In the genomic region with DNA sequence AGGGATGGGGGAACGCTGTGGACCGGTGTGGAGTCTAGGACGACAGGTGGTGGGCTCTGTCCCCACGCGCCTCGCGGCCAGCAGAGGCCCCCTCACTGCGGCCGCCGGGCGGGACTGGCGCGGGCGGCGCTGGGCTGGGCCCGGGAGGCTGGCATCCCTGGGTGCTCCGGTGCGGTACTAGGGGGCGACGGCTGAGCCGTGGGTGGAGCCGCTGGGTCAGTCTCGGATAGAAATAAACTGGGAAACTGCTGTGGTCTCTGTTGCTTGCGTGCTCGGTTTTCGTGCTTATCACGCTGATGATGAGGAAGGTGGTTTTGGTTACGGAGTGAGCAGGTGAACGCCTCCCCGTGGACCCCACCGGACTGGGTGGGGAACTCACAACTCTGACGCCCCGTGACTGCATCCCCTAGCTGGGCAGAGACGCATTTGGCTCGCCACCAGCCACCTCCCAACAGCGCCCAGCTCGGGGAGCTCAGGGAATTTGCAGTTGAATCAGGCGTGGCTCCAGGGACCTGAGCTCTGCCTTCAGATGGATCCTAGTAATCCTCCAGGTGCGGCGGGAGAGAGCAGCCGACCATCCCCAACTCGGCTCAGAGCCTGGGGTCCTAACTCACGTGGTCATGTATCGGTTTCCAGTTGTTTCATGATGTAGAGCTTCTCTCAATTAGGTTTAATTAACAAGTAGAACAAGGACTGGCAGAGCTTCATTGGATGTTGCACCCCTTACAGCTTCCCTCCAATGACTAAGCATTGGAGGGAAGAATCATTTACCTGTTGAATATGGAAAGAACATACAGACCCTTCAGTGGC, we compare ENCODE assay signal across 8 cellular contexts. TPM values are rescaled to one million over a fixed set of nuclear protein-coding genes. Genes with fewer than 3 reads are reported as not detected.
A peak's percentile ranks its signal among the peaks of the same experiment; 100 is the strongest.
DNase-seq lines count a peak whose midpoint lies in the region; ATAC-seq and TF ChIP-seq lines count a peak whose summit lies in the region.

No MANE protein-coding gene starts in this region.

- H3K4me3 Mint-ChIP-seq in naive B cell: peak overlapping the region in 4 of 8 donors; percentile 7 to 59 (median 39)

- H3K9me3 ChIP-seq in HCT116 (ENCODE audit: control insufficient read depth in 1 of 2, insufficient read depth in 1 of 2, low read depth in 1 of 2, low read length in 2 of 2): no peaks in the 10 kb centered on the region
- no peaks in the 10 kb centered on the region for H3K9me3 ChIP-seq in esophagus muscularis mucosa
- H3K9me3 ChIP-seq in uterus: no peaks in the 10 kb centered on the region

- no peaks in the 10 kb centered on the region for H4K20me1 ChIP-seq in HCT116 (ENCODE audit: insufficient read depth)

- H3K27ac ChIP-seq in HCT116 (ENCODE audit: low read depth, low read length) (no peak overlapping the region), esophagus muscularis mucosa (replicated peaks in 1 of 4) (no peak overlapping the region), uterus (no peak overlapping the region)

- H3K4me1 Mint-ChIP-seq in naive B cell: peaks cover 8 to 11% (median 10%) of the 10 kb centered on the region in 3 donors

- peaks cover 0 to 4% (median 0%) of the 10 kb centered on the region in 7 donors for H3K9me3 Mint-ChIP-seq in naive B cell

- H3K4me3 ChIP-seq in HCT116 (replicated peaks in 1 of 2; ENCODE audit: low read depth in 1 of 2, low read length in 2 of 2): peak overlapping the region; percentile 45 to 62
- H3K4me3 ChIP-seq in esophagus muscularis mucosa: peak overlapping the region; percentile 40 to 58 (median 46)
- peak overlapping the region in 1 of 2 donors; percentile 24 for H3K4me3 ChIP-seq in uterus

- H3K36me3 Mint-ChIP-seq in naive B cell: peaks cover 0 to 5% of the 10 kb centered on the region in 2 donors

- H3K27me3 Mint-ChIP-seq in naive B cell: peaks cover 45 to 48% (median 48%) of the 10 kb centered on the region in 3 donors

- H2AFZ ChIP-seq in HCT116 (ENCODE audit: low read depth, low read length, poor library complexity, severe bottlenecking): peak overlapping the region; percentile 71

- ATAC-seq in HCT116 (peak; percentile 84), SK-N-SH treated with all-trans-retinoic acid at 6 μM for 48 hours (peak; percentile 84), naive B cell (ENCODE audit: low read depth in 2 of 2) (peak; percentile 27 to 32), GM21390 (IDR thresholded peaks at IDR 0.05; ENCODE audit: unreplicated experiment) (no peak)

- WGBS in esophagus muscularis mucosa: 11% methylated on average over 35 of the region's 44 CpGs

- TF ChIP-seq POLR2A in HCT116 (IDR thresholded peaks at IDR 0.05; ENCODE audit: borderline replicate concordance, extremely low read depth, insufficient read depth, insufficient read length) (no peak), esophagus muscularis mucosa (IDR thresholded peaks at IDR 0.05; ENCODE audit: low read depth) (no peak), uterus (IDR thresholded peaks at IDR 0.05) (no peak)

- TF ChIP-seq CTCF in HCT116 (IDR thresholded peaks at IDR 0.05 in 2 of 3, conservative IDR thresholded peaks at IDR 0.05 in 1 of 3; ENCODE audit: borderline replicate concordance in 1 of 3, insufficient read depth in 1 of 3, low read depth in 2 of 3, low read length in 2 of 3): no peak
- TF ChIP-seq CTCF in esophagus muscularis mucosa (IDR thresholded peaks at IDR 0.05): no peak
- TF ChIP-seq CTCF in uterus (IDR thresholded peaks at IDR 0.05): no peak

- no peak for TF ChIP-seq EP300 in esophagus muscularis mucosa (IDR thresholded peaks at IDR 0.05)

- H3K4me1 ChIP-seq in HCT116 (ENCODE audit: control insufficient read depth in 1 of 2, insufficient read depth in 2 of 2, low read length in 2 of 2): peaks cover 6 to 22% of the 10 kb centered on the region in 2 experiments
- H3K4me1 ChIP-seq in esophagus muscularis mucosa: peaks cover 6 to 13% (median 10%) of the 10 kb centered on the region in 4 donors
- no peaks in the 10 kb centered on the region for H3K4me1 ChIP-seq in uterus

- H3K27ac Mint-ChIP-seq in naive B cell: peak overlapping the region in 2 of 6 donors; percentile 5 to 50

- no peak for TF ChIP-seq RAD21 in HCT116 (IDR thresholded peaks at IDR 0.05; ENCODE audit: low read depth)

- no peaks in the 10 kb centered on the region for H3K9me2 ChIP-seq in HCT116 (ENCODE audit: insufficient read depth)

- H3K27me3 ChIP-seq in HCT116 (ENCODE audit: insufficient read depth, low read length): no peaks in the 10 kb centered on the region
- peaks cover 0 to 34% (median 2%) of the 10 kb centered on the region in 4 donors for H3K27me3 ChIP-seq in esophagus muscularis mucosa
- no peaks in the 10 kb centered on the region for H3K27me3 ChIP-seq in uterus

- H3K9ac ChIP-seq in HCT116 (ENCODE audit: low read length): peak overlapping the region; percentile 43

- CTCF ChIA-PET in HCT116 (lab: Charles Lee): interaction anchor here (1.4 kb wide), 1 partner anchor 766 kb away, joined by 4 read pairs; no protein-coding TSS in a partner anchor

- DNase-seq in AG08395 (ENCODE audit: low spot score) (peak; percentile 20), HCT116 (ENCODE audit: low read depth, low spot score) (peak; percentile 13), esophagus muscularis mucosa (ENCODE audit: extremely low spot score) (no peak), naive B cell (no peak), uterus (no peak), SKM-1 treated with dmso at 0.1 percent for 144 hours (lab: John Stamatoyannopoulos, UW; ENCODE audit: unreplicated experiment) (no peak)

- H3K4me2 ChIP-seq in HCT116 (ENCODE audit: low read length): peak overlapping the region; percentile 87

- no peaks in the 10 kb centered on the region for H3K36me3 ChIP-seq in HCT116 (ENCODE audit: control insufficient read depth in 1 of 2, insufficient read depth in 2 of 2, low read length in 2 of 2)
- no peaks in the 10 kb centered on the region for H3K36me3 ChIP-seq in esophagus muscularis mucosa
- H3K36me3 ChIP-seq in uterus: no peaks in the 10 kb centered on the region

- intact Hi-C loops in HCT116 (cut with micrococcal nuclease): no loop called here
- intact Hi-C loops in esophagus muscularis mucosa (cut with DNase I): no loop called here
- intact Hi-C loops in uterus (cut with DNase I; ENCODE audit: low total_unique reads): no loop called here

- RAD21 ChIA-PET in HCT116 (lab: Charles Lee; ENCODE audit: low non-redundant PET in 1 of 2, low total read pairs in 2 of 2, uncharacterized antibody in 2 of 2, unreplicated experiment in 2 of 2): no interaction called here

- no peaks in the 10 kb centered on the region for H3K79me2 ChIP-seq in HCT116 (ENCODE audit: insufficient read depth, low read length)

- no TSS peak for BruUV-seq in HCT116 (replicated peaks; lab: Mats Ljungman, UMichigan)

- POLR2A ChIA-PET in HCT116 (lab: Charles Lee): no interaction called here

TF ChIP-seq in HCT116, 20 proteins besides CTCF, POLR2A, EP300 and RAD21:
- TF ChIP-seq, protein P1, sequence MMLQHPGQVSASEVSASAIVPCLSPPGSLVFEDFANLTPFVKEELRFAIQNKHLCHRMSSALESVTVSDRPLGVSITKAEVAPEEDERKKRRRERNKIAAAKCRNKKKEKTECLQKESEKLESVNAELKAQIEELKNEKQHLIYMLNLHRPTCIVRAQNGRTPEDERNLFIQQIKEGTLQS (IDR thresholded peaks at IDR 0.05): no peak
- TF ChIP-seq JUND (IDR thresholded peaks at IDR 0.05) (no peak), SRF (IDR thresholded peaks at IDR 0.05; ENCODE audit: low read depth) (no peak), EGR1 (IDR thresholded peaks at IDR 0.05; ENCODE audit: low read depth) (no peak), EZH2 (IDR thresholded peaks at IDR 0.05) (no peak), SP1 (IDR thresholded peaks at IDR 0.05; ENCODE audit: low read depth) (no peak), SIN3A (IDR thresholded peaks at IDR 0.05; ENCODE audit: low read depth) (no peak), ZNF274 (IDR thresholded peaks at IDR 0.05; ENCODE audit: low read depth, low read length) (no peak), FOSL1 (IDR thresholded peaks at IDR 0.05; ENCODE audit: low read depth) (no peak), YY1 (IDR thresholded peaks at IDR 0.05; ENCODE audit: extremely low read depth, insufficient replicate concordance, low read depth, low read length) (no peak), ELF1 (IDR thresholded peaks at IDR 0.05; ENCODE audit: borderline replicate concordance, low read depth) (no peak), CEBPB (IDR thresholded peaks at IDR 0.05; ENCODE audit: low read depth) (no peak), ZFX (IDR thresholded peaks at IDR 0.05) (no peak)

TF ChIP-seq in SK-N-SH treated with all-trans-retinoic acid at 6 μM for 48 hours, 23 proteins besides CTCF, POLR2A, EP300 and RAD21 (continues in another document):
- TF ChIP-seq PPARA (CRISPR knock-in tag; IDR thresholded peaks at IDR 0.05; ENCODE audit: borderline replicate concordance) (no peak), ZNF70 (CRISPR knock-in tag; IDR thresholded peaks at IDR 0.05) (no peak)
- TF ChIP-seq, protein P2, sequence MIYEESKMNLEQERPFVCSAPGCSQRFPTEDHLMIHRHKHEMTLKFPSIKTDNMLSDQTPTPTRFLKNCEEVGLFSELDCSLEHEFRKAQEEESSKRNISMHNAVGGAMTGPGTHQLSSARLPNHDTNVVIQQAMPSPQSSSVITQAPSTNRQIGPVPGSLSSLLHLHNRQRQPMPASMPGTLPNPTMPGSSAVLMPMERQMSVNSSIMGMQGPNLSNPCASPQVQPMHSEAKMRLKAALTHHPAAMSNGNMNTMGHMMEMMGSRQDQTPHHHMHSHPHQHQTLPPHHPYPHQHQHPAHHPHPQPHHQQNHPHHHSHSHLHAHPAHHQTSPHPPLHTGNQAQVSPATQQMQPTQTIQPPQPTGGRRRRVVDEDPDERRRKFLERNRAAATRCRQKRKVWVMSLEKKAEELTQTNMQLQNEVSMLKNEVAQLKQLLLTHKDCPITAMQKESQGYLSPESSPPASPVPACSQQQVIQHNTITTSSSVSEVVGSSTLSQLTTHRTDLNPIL (CRISPR knock-in tag; IDR thresholded peaks at IDR 0.05; ENCODE audit: low read depth): no peak

RNA-seq across cellular contexts. Expression of gene HSD17B7, which starts 32.1 kb away (rescaled TPM):
- total RNA-seq in HCT116 (2021; ENCODE audit: unreplicated experiment): 22.6 TPM
- 16.0 and 18.4 TPM in 2 replicates for polyA plus RNA-seq in HCT116 (2012)
- 1 to 10 TPM; 5.4 to 9.3 (median 6.2) TPM for total RNA-seq in esophagus muscularis mucosa
- 10 to 100 TPM in 5 of 6 donors, 1 to 10 TPM in 1; 7.7 to 30.5 (median 20.8) TPM for polyA plus RNA-seq in naive B cell (ENCODE audit: low read depth in 6 of 6)
- 10 to 100 TPM in 2 of 4 donors, 1 to 10 TPM in 2; 3.1 to 24.7 (median 10.3) TPM for total RNA-seq in uterus

RNA-seq across cellular contexts. Expression of gene CCDC190, which starts 38.4 kb away (rescaled TPM):
- not detected for total RNA-seq in HCT116 (2021; ENCODE audit: unreplicated experiment)
- 0.09 TPM in 1 of 2 replicates, not detected in the other for polyA plus RNA-seq in HCT116 (2012)
- total RNA-seq in esophagus muscularis mucosa: under 1 TPM in 1 of 4 donors, not detected in 3; 0.26 TPM
- polyA plus RNA-seq in naive B cell (ENCODE audit: low read depth in 6 of 6): not detected
- under 1 TPM in 2 of 4 donors, not detected in 2; 0.07 to 0.76 TPM for total RNA-seq in uterus

Comparison
In these comparisons a context has a peak if more than half of its experiments do, and no peak if none do; other contexts are left out.
1. DNase-seq: peak in AG08395 (single experiment) and HCT116 (single experiment); none in esophagus muscularis mucosa (single experiment), naive B cell (single experiment), uterus (0 of 2) and SKM-1 treated with dmso at 0.1 percent for 144 hours (single experiment).